Comparison of ENCODE assay signal across 11 cellular contexts in genomic region chr13:110396913-110397379, GRCh38.
DNase-seq lines count a peak whose midpoint lies in the region; ATAC-seq and TF ChIP-seq lines count a peak whose summit lies in the region.
"Had no signal": no experiment of that assay in that cellular context is flagged by ENCODE, and none has a peak within 500 bp of the region (broad histone marks: within the 10 kb centered on the region; RNA-seq: fewer than 3 reads in every experiment).

No MANE protein-coding gene starts in this region.

- H3K36me3 ChIP-seq in Peyer's patch (no peaks in the 10 kb centered on the region), muscle layer of duodenum (ENCODE audit: control insufficient read depth in 1 of 2, insufficient read depth in 2 of 2, low read length in 2 of 2) (peaks cover 0 to 5% of the 10 kb centered on the region in 2 donors), urinary bladder (ENCODE audit: insufficient read depth) (no peaks in the 10 kb centered on the region)

- peak in 2 of 3 donors; percentile 38 to 84 for DNase-seq in Peyer's patch
- DNase-seq in activated CD4-positive, alpha-beta T cell treated with anti-CD3 and anti-CD28 coated beads for 4 hours: no peak
- no peak for DNase-seq in activated naive CD4-positive, alpha-beta T cell (lab: John Stamatoyannopoulos, UW)
- no peak for DNase-seq in activated naive CD8-positive, alpha-beta T cell treated with anti-CD3 and anti-CD28 coated beads, Interleukin-2, amount 50 U/mL, for 24 hours
- DNase-seq: naive B cell had no signal

- H3K27me3 Mint-ChIP-seq in activated naive CD8-positive, alpha-beta T cell treated with anti-CD3 and anti-CD28 coated beads, Interleukin-2, amount 50 U/mL, for 24 hours: peaks cover 75% of the 10 kb centered on the region

- H3K9me3 Mint-ChIP-seq in activated naive CD8-positive, alpha-beta T cell treated with anti-CD3 and anti-CD28 coated beads, Interleukin-2, amount 50 U/mL, for 24 hours: no peaks in the 10 kb centered on the region
- H3K9me3 Mint-ChIP-seq: activated naive CD4-positive, alpha-beta T cell treated with anti-CD3 and anti-CD28 coated beads, Interleukin-2, amount 50 U/mL, for 24 hours; naive B cell had no signal

- no peak overlapping the region for H3K27ac Mint-ChIP-seq in activated naive CD8-positive, alpha-beta T cell treated with anti-CD3 and anti-CD28 coated beads, Interleukin-2, amount 50 U/mL, for 24 hours
- H3K27ac Mint-ChIP-seq: activated naive CD4-positive, alpha-beta T cell treated with anti-CD3 and anti-CD28 coated beads, Interleukin-2, amount 50 U/mL, for 24 hours had no signal

- TF ChIP-seq CTCF in Peyer's patch (IDR thresholded peaks at IDR 0.05): no peak

- ATAC-seq in esophagus mucosa (peak; percentile 46), HG03135 (IDR thresholded peaks at IDR 0.05; ENCODE audit: unreplicated experiment) (no peak)
- no peak for ATAC-seq in activated naive CD8-positive, alpha-beta T cell treated with anti-CD3 and anti-CD28 coated beads, Interleukin-2, amount 50 U/mL, for 24 hours
- ATAC-seq: Panc1 had no signal

- H3K4me3 Mint-ChIP-seq in activated naive CD8-positive, alpha-beta T cell treated with anti-CD3 and anti-CD28 coated beads, Interleukin-2, amount 50 U/mL, for 24 hours: no peak overlapping the region
- H3K4me3 Mint-ChIP-seq: activated naive CD4-positive, alpha-beta T cell treated with anti-CD3 and anti-CD28 coated beads, Interleukin-2, amount 50 U/mL, for 24 hours; naive B cell had no signal

- no peaks in the 10 kb centered on the region for H3K27me3 ChIP-seq in Peyer's patch
- H3K27me3 ChIP-seq in muscle layer of duodenum (ENCODE audit: low read depth, low read length): no peaks in the 10 kb centered on the region

- no peaks in the 10 kb centered on the region for H3K9me3 ChIP-seq in Peyer's patch
- H3K9me3 ChIP-seq in muscle layer of duodenum (ENCODE audit: control insufficient read depth in 1 of 2, low read length in 2 of 2): no peaks in the 10 kb centered on the region

- no peaks in the 10 kb centered on the region for H3K36me3 Mint-ChIP-seq in activated naive CD8-positive, alpha-beta T cell treated with anti-CD3 and anti-CD28 coated beads, Interleukin-2, amount 50 U/mL, for 24 hours (ENCODE audit: low read depth)
- H3K36me3 Mint-ChIP-seq: activated naive CD4-positive, alpha-beta T cell treated with anti-CD3 and anti-CD28 coated beads, Interleukin-2, amount 50 U/mL, for 24 hours; naive B cell had no signal

- H3K4me1 ChIP-seq in Peyer's patch: peaks cover 0 to 4% (median 0%) of the 10 kb centered on the region in 4 donors
- H3K4me1 ChIP-seq in muscle layer of duodenum (ENCODE audit: control insufficient read depth in 1 of 2, insufficient read depth in 2 of 2, low read length in 2 of 2): peaks cover 8 to 17% of the 10 kb centered on the region in 2 donors
- H3K4me1 ChIP-seq in urinary bladder (ENCODE audit: insufficient read depth): no peaks in the 10 kb centered on the region

- H3K27ac ChIP-seq in Peyer's patch (peak overlapping the region; percentile 34 to 85 (median 73)), muscle layer of duodenum (ENCODE audit: low read length) (peak overlapping the region; percentile 91), urinary bladder (ENCODE audit: low read depth) (peak overlapping the region; percentile 53)

- H3K4me3 ChIP-seq in Peyer's patch (no peak overlapping the region), muscle layer of duodenum (ENCODE audit: low read depth in 1 of 2, low read length in 2 of 2) (no peak overlapping the region), urinary bladder (ENCODE audit: low read depth, low read length) (no peak overlapping the region)

- WGBS in urinary bladder: 24% methylated on average over 11 of the region's 11 CpGs

- TF ChIP-seq POLR2A in Peyer's patch (IDR thresholded peaks at IDR 0.05): no peak

- no peaks in the 10 kb centered on the region for H3K4me1 Mint-ChIP-seq in activated naive CD8-positive, alpha-beta T cell treated with anti-CD3 and anti-CD28 coated beads, Interleukin-2, amount 50 U/mL, for 24 hours
- H3K4me1 Mint-ChIP-seq: activated naive CD4-positive, alpha-beta T cell treated with anti-CD3 and anti-CD28 coated beads, Interleukin-2, amount 50 U/mL, for 24 hours; naive B cell had no signal

Comparison
In these comparisons a context has a peak if more than half of its experiments do, and no peak if none do; other contexts are left out.
1. DNase-seq: peak in Peyer's patch (2 of 3); none in activated CD4-positive, alpha-beta T cell treated with anti-CD3 and anti-CD28 coated beads for 4 hours (0 of 2), activated naive CD4-positive, alpha-beta T cell (0 of 4) and activated naive CD8-positive, alpha-beta T cell treated with anti-CD3 and anti-CD28 coated beads, Interleukin-2, amount 50 U/mL, for 24 hours (single experiment).
2. Peak in every context shown above with its lines, with median percentiles within 50 percentile points of each other: H3K27ac ChIP-seq.